In the genomic region with DNA sequence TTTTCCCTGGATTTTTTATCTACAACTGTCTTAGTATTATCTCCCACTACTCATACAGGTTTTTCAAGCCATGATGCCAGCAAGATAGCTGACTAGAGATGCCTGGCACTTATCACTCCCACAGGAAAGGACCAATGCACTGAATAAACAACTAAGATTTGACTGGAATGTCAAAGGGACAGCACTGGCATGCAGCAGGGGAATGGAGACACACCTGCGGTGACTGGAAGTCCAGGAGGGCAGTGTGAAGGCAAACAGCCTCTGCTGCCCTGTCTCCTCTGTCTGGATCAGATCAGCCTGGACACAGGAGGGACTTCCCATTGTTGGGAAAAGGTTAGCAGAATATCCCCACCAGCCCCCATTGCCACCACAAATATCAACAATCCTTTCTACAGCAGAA, we compare ENCODE assay signal across 16 cellular contexts.
"Had no signal": no experiment of that assay in that cellular context is flagged by ENCODE, and none has a peak within 500 bp of the region (broad histone marks: within the 10 kb centered on the region; RNA-seq: fewer than 3 reads in every experiment).

No MANE protein-coding gene starts in this region.

- H3K4me3 ChIP-seq: body of pancreas, cardiac muscle cell, heart left ventricle, thoracic aorta, upper lobe of left lung had no signal

- H3K36me3 ChIP-seq: cardiac muscle cell, heart left ventricle, thoracic aorta, upper lobe of left lung, WERI-Rb-1 had no signal

- H3K4me1 ChIP-seq: body of pancreas, heart left ventricle, upper lobe of left lung had no signal

- H3K27ac ChIP-seq: body of pancreas, cardiac muscle cell, epithelial cell of prostate, heart left ventricle, thoracic aorta, upper lobe of left lung, WERI-Rb-1 had no signal

- H3K27me3 ChIP-seq: body of pancreas, cardiac muscle cell, heart left ventricle, upper lobe of left lung had no signal

- DNase-seq: activated CD4-positive, alpha-beta T cell treated with anti-CD3 and anti-CD28 coated beads for 1 hour; activated gamma-delta T cell treated with Interleukin-2 at 50 U/mL for 16 hours; activated T-cell treated with anti-CD3 and anti-CD28 coated beads, Interleukin-2, amount 50 U/mL, for 1 hour; anterior cingulate cortex; cortex of kidney; heart left ventricle; left ventricle myocardium superior; stimulated activated CD4-positive, alpha-beta T cell treated with anti-CD3 and anti-CD28 coated beads, Interleukin-4, amount 100 ng/mL, for 1 hour; stimulated activated naive CD4-positive, alpha-beta T cell treated with Interleukin-2 at 50 U/mL for 16 hours; T-cell; upper lobe of left lung had no signal
